In the genomic region with DNA sequence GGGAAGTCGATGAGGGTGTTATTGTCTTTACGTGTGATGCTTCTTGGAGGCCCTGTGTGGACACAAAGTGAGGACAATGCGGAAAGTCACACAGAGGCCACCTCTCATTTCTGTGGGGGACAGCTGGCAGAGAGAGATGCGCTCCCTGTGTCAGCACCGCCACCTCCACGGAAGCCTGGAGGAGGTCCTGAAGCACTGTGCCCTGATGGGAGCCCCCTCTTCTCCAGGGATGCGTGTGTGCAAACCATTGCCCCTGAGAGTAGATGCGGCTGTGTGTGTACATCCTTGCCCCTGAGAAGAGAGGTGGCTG, we compare ENCODE assay signal across 31 cellular contexts. TPM values are rescaled to one million over a fixed set of nuclear protein-coding genes. Genes with fewer than 3 reads are reported as not detected.
DNase-seq lines count a peak whose midpoint lies in the region; ATAC-seq, FAIRE-seq and TF ChIP-seq lines count a peak whose summit lies in the region.
"Had no signal": no experiment of that assay in that cellular context is flagged by ENCODE, and none has a peak within 500 bp of the region (broad histone marks: within the 10 kb centered on the region; RNA-seq: fewer than 3 reads in every experiment).

No MANE protein-coding gene starts in this region.

- intact Hi-C loops in left ventricle myocardium inferior (cut with micrococcal nuclease) = loop anchor here (10.0 kb wide), 1 partner anchor 156 kb away; no protein-coding TSS in a partner anchor
- intact Hi-C loops in right cardiac atrium (cut with DNase I) = loop anchor here in 3 of 4 donors (5.0 to 10.0 kb wide), 3 partner anchors 153 to 158 kb away; no protein-coding TSS in a partner anchor
- intact Hi-C loops in transverse colon (cut with DNase I; ENCODE audit: low total_unique reads) = no loop called here
- intact Hi-C loops in activated T-helper 2 cell treated with anti-CD3 and anti-CD28 coated beads, Interferon-gamma antibody, Interleukin-2, Interleukin-4, amounts not matched to agents 10 μg/mL and 5 μg/mL and 100 μg/mL, durations not matched to agents 14 hours and 24 hours and 36 hours (cut with micrococcal nuclease) = loop anchor here (5.0 kb wide), 1 partner anchor 83 kb away; no protein-coding TSS in a partner anchor

- no peak for TF ChIP-seq POLR2A in H1 (IDR thresholded peaks at IDR 0.05; ENCODE audit: control extremely low read depth in 1 of 2, low read depth in 2 of 2, low read length in 2 of 2)
- TF ChIP-seq POLR2A in transverse colon (IDR thresholded peaks at IDR 0.05) = no peak

- no peak overlapping the region for H4K8ac ChIP-seq in H1 (ENCODE audit: extremely low read depth, insufficient read depth, low read length)

- POLR2A ChIA-PET in H1 (lab: Charles Lee; ENCODE audit: partially characterized antibody) = no interaction called here
- POLR2A ChIA-PET in activated CD4-positive, alpha-beta memory T cell treated with anti-CD3 and anti-CD28 coated beads, Interleukin-2, amount 10 ng/mL, durations not matched to agents 7 days and 5 days (lab: Charles Lee) = no interaction called here

- FAIRE-seq in H1 (lab: Jason Lieb, UNC) = no peak
- FAIRE-seq: A204.1, GM12892 had no signal

- H3K27me3 Mint-ChIP-seq in nephron progenitor cell (ENCODE audit: low read depth, poor library complexity) = peaks cover 68% of the 10 kb centered on the region
- peaks cover 34% of the 10 kb centered on the region for H3K27me3 Mint-ChIP-seq in activated CD4-positive, alpha-beta memory T cell treated with anti-CD3 and anti-CD28 coated beads, Interleukin-2, amount 10 ng/mL, durations not matched to agents 7 days and 5 days
- H3K27me3 Mint-ChIP-seq in activated T-helper 2 cell treated with anti-CD3 and anti-CD28 coated beads, Interferon-gamma antibody, Interleukin-2, Interleukin-4, amounts not matched to agents 10 μg/mL and 5 μg/mL and 100 μg/mL, durations not matched to agents 14 hours and 24 hours and 36 hours (ENCODE audit: low read depth) = peaks cover 33% of the 10 kb centered on the region

- peaks cover 0 to 2% of the 10 kb centered on the region in 2 experiments for H4K20me1 ChIP-seq in H1 (replicated peaks in 1 of 2; ENCODE audit: control insufficient read depth in 1 of 2, insufficient read depth in 2 of 2, low read length in 2 of 2)

- peaks cover 3% of the 10 kb centered on the region; the same call in 1 of the 2 replicates for H3K23me2 ChIP-seq in H1 (ENCODE audit: low read depth, low read length)

- no peak overlapping the region for H2BK12ac ChIP-seq in H1 (ENCODE audit: low read depth, low read length)

- TF ChIP-seq EP300 in H1 (IDR thresholded peaks at IDR 0.05; ENCODE audit: borderline replicate concordance in 1 of 2, low read depth in 2 of 2, low read length in 2 of 2) = no peak
- no peak for TF ChIP-seq EP300 in transverse colon (IDR thresholded peaks at IDR 0.05; ENCODE audit: low read depth)

- H3K27me3 ChIP-seq in left ventricle myocardium inferior (ENCODE audit: low read depth) (no peaks in the 10 kb centered on the region), right cardiac atrium (ENCODE audit: control insufficient read depth, insufficient read depth) (no peaks in the 10 kb centered on the region), H1 (replicated peaks in 1 of 4; ENCODE audit: control insufficient read depth in 3 of 4, extremely low read depth in 1 of 4, insufficient read depth in 3 of 4, low read length in 3 of 4) (peaks cover 3 to 23% (median 15%) of the 10 kb centered on the region in 4 experiments), transverse colon (no peaks in the 10 kb centered on the region)
- H3K27me3 ChIP-seq: tibial nerve had no signal

- DNase-seq in left ventricle myocardium inferior (no peak), right cardiac atrium (no peak), H1 (ENCODE audit: low read depth in 1 of 2, low spot score in 2 of 2) (no peak), nephron progenitor cell (no peak), transverse colon (no peak), midbrain (lab: John Stamatoyannopoulos, UW) (no peak)
- DNase-seq in activated CD4-positive, alpha-beta memory T cell treated with anti-CD3 and anti-CD28 coated beads, Interleukin-2, amount 10 ng/mL, durations not matched to agents 7 days and 5 days = no peak
- DNase-seq in activated T-helper 2 cell treated with anti-CD3 and anti-CD28 coated beads, Interferon-gamma antibody, Interleukin-2, Interleukin-4, amounts not matched to agents 10 μg/mL and 5 μg/mL and 100 μg/mL, durations not matched to agents 14 hours and 24 hours and 36 hours (ENCODE audit: low spot score) = no peak
- DNase-seq: activated CD4-positive, alpha-beta T cell treated with anti-CD3 and anti-CD28 coated beads, Interleukin-2, amount 10 ng/mL, durations not matched to agents 7 days and 5 days; activated CD8-positive, alpha-beta memory T cell treated with anti-CD3 and anti-CD28 coated beads, Interleukin-2, amount 10 ng/mL, durations not matched to agents 7 days and 5 days; activated naive CD4-positive, alpha-beta T cell treated with anti-CD3 and anti-CD28 coated beads, Interleukin-2, amount 10 ng/mL, durations not matched to agents 7 days and 5 days; activated T-cell treated with anti-CD3 and anti-CD28 coated beads, Interleukin-2, amount 50 U/mL, for 48 hours; AML-193; CD8-positive, alpha-beta memory T cell; DMS153; effector memory CD8-positive, alpha-beta T cell; esophagus squamous epithelium; gastrocnemius medialis; hippocampal formation; immature natural killer cell; NCI-H1694; NCI-H510A; posterior cingulate gyrus; Right ventricle myocardium superior had no signal

- no peak for ATAC-seq in right cardiac atrium
- ATAC-seq: activated CD8-positive, alpha-beta memory T cell treated with anti-CD3 and anti-CD28 coated beads, Interleukin-2, amount 10 ng/mL, durations not matched to agents 7 days and 5 days; effector memory CD8-positive, alpha-beta T cell; gastrocnemius medialis; natural killer cell treated with Interleukin-12 subunit alpha and Interleukin-12 subunit beta and Interleukin-15 and Interleukin-18, amount 100 ng/mL, for 72 hours had no signal

- no peak overlapping the region for H4K91ac ChIP-seq in H1 (replicated peaks; ENCODE audit: insufficient read length, low read length)

- H3K36me3 ChIP-seq in left ventricle myocardium inferior = no peaks in the 10 kb centered on the region
- no peaks in the 10 kb centered on the region for H3K36me3 ChIP-seq in H1 (ENCODE audit: control insufficient read depth in 2 of 4, insufficient read depth in 4 of 4, low read length in 3 of 4)
- no peaks in the 10 kb centered on the region for H3K36me3 ChIP-seq in transverse colon
- H3K36me3 ChIP-seq: cardiac muscle cell, esophagus squamous epithelium, gastrocnemius medialis, tibial nerve had no signal

- peak overlapping the region; percentile 96 for H3K27ac ChIP-seq in left ventricle myocardium inferior (replicated peaks)
- H3K27ac ChIP-seq in right cardiac atrium (ENCODE audit: low read length) = no peak overlapping the region
- no peak overlapping the region for H3K27ac ChIP-seq in H1 (ENCODE audit: low read depth, low read length)
- H3K27ac ChIP-seq in transverse colon = peak overlapping the region; percentile 2 to 46 (median 24)
- H3K27ac ChIP-seq: cardiac muscle cell, VCaP had no signal

- H3K9me3 Mint-ChIP-seq in nephron progenitor cell = no peaks in the 10 kb centered on the region
- H3K9me3 Mint-ChIP-seq in activated CD4-positive, alpha-beta memory T cell treated with anti-CD3 and anti-CD28 coated beads, Interleukin-2, amount 10 ng/mL, durations not matched to agents 7 days and 5 days = no peaks in the 10 kb centered on the region
- H3K9me3 Mint-ChIP-seq in activated T-helper 2 cell treated with anti-CD3 and anti-CD28 coated beads, Interferon-gamma antibody, Interleukin-2, Interleukin-4, amounts not matched to agents 10 μg/mL and 5 μg/mL and 100 μg/mL, durations not matched to agents 14 hours and 24 hours and 36 hours = no peaks in the 10 kb centered on the region
- H3K9me3 Mint-ChIP-seq: activated CD4-positive, alpha-beta T cell treated with anti-CD3 and anti-CD28 coated beads, Interleukin-2, amount 10 ng/mL, durations not matched to agents 7 days and 5 days; activated naive CD4-positive, alpha-beta T cell treated with anti-CD3 and anti-CD28 coated beads, Interleukin-2, amount 10 ng/mL, durations not matched to agents 7 days and 5 days; CD8-positive, alpha-beta memory T cell; effector memory CD8-positive, alpha-beta T cell; immature natural killer cell; natural killer cell treated with Interleukin-12 subunit alpha and Interleukin-12 subunit beta and Interleukin-15 and Interleukin-18, amount 100 ng/mL, for 72 hours had no signal

- WGBS in right cardiac atrium = 90% methylated on average over 8 of the region's 8 CpGs
- 89% methylated on average over 8 of the region's 8 CpGs; no CpG with 5 or more reads in 1 of the 2 experiments for WGBS in H1 (ENCODE audit: extremely low coverage in 1 of 2, insufficient coverage in 1 of 2, insufficient read length in 1 of 2, insufficient replicate concordance in 2 of 2, low coverage in 1 of 2, low lambda C conversion rate in 2 of 2, missing lambda C conversion rate in 1 of 2), 2 experiments
- 95% methylated on average over 8 of the region's 8 CpGs; no CpG with 5 or more reads in 1 of the 2 donors for WGBS in transverse colon (ENCODE audit: low coverage in 1 of 2), 2 donors

- no peaks in the 10 kb centered on the region for H3K79me1 ChIP-seq in H1 (ENCODE audit: low read depth, low read length)

- no peak overlapping the region for H2AK5ac ChIP-seq in H1 (ENCODE audit: low read depth, low read length)

- H2BK20ac ChIP-seq in H1 (ENCODE audit: low read length) = no peak overlapping the region

- no peak overlapping the region for H3K9ac ChIP-seq in H1 (replicated peaks in 1 of 4; ENCODE audit: extremely low read depth in 1 of 4, low read depth in 3 of 4, low read length in 3 of 4)

- no peak for TF ChIP-seq RAD21 in H1 (IDR thresholded peaks at IDR 0.05 in 1 of 2, conservative IDR thresholded peaks at IDR 0.05 in 1 of 2; ENCODE audit: low read depth in 2 of 2, low read length in 2 of 2)

- H2BK5ac ChIP-seq in H1 (ENCODE audit: low read depth, low read length) = no peak overlapping the region

- H3K18ac ChIP-seq in H1 (ENCODE audit: extremely low read depth, low read length) = no peak overlapping the region

- H3K4me3 ChIP-seq in left ventricle myocardium inferior = no peak overlapping the region
- no peak overlapping the region for H3K4me3 ChIP-seq in right cardiac atrium (ENCODE audit: low read length)
- no peak overlapping the region for H3K4me3 ChIP-seq in H1 (ENCODE audit: extremely low read depth in 1 of 4, insufficient read depth in 2 of 4, low read depth in 3 of 4, low read length in 4 of 4)
- no peak overlapping the region for H3K4me3 ChIP-seq in transverse colon
- H3K4me3 ChIP-seq: cardiac muscle cell, gastrocnemius medialis had no signal

- H2AFZ ChIP-seq in H1 (ENCODE audit: low read length) = no peak overlapping the region

- H2BK120ac ChIP-seq in H1 (replicated peaks; ENCODE audit: low read depth, low read length) = no peak overlapping the region

- TF ChIP-seq CTCF in left ventricle myocardium inferior (IDR thresholded peaks at IDR 0.05; ENCODE audit: borderline replicate concordance) (no peak), H1 (IDR thresholded peaks at IDR 0.05; ENCODE audit: control extremely low read depth in 1 of 3, insufficient read depth in 1 of 3, low read depth in 1 of 3, low read length in 3 of 3) (no peak), nephron progenitor cell (IDR thresholded peaks at IDR 0.05) (no peak), transverse colon (IDR thresholded peaks at IDR 0.05) (no peak)

- no peak overlapping the region for H3K4me2 ChIP-seq in H1 (ENCODE audit: insufficient read depth in 1 of 2, low read depth in 2 of 2, low read length in 2 of 2)

- H3K4me3 Mint-ChIP-seq in nephron progenitor cell = peak overlapping the region; percentile 44
- no peak overlapping the region for H3K4me3 Mint-ChIP-seq in activated CD4-positive, alpha-beta memory T cell treated with anti-CD3 and anti-CD28 coated beads, Interleukin-2, amount 10 ng/mL, durations not matched to agents 7 days and 5 days
- H3K4me3 Mint-ChIP-seq in activated T-helper 2 cell treated with anti-CD3 and anti-CD28 coated beads, Interferon-gamma antibody, Interleukin-2, Interleukin-4, amounts not matched to agents 10 μg/mL and 5 μg/mL and 100 μg/mL, durations not matched to agents 14 hours and 24 hours and 36 hours (ENCODE audit: low read depth) = no peak overlapping the region
- H3K4me3 Mint-ChIP-seq: activated CD4-positive, alpha-beta T cell treated with anti-CD3 and anti-CD28 coated beads, Interleukin-2, amount 10 ng/mL, durations not matched to agents 7 days and 5 days; activated CD8-positive, alpha-beta memory T cell treated with anti-CD3 and anti-CD28 coated beads, Interleukin-2, amount 10 ng/mL, durations not matched to agents 7 days and 5 days; activated naive CD4-positive, alpha-beta T cell treated with anti-CD3 and anti-CD28 coated beads, Interleukin-2, amount 10 ng/mL, durations not matched to agents 7 days and 5 days; effector memory CD8-positive, alpha-beta T cell had no signal

- H3K27ac Mint-ChIP-seq in nephron progenitor cell = no peak overlapping the region
- H3K27ac Mint-ChIP-seq in activated CD4-positive, alpha-beta memory T cell treated with anti-CD3 and anti-CD28 coated beads, Interleukin-2, amount 10 ng/mL, durations not matched to agents 7 days and 5 days = no peak overlapping the region
- no peak overlapping the region for H3K27ac Mint-ChIP-seq in activated T-helper 2 cell treated with anti-CD3 and anti-CD28 coated beads, Interferon-gamma antibody, Interleukin-2, Interleukin-4, amounts not matched to agents 10 μg/mL and 5 μg/mL and 100 μg/mL, durations not matched to agents 14 hours and 24 hours and 36 hours
- H3K27ac Mint-ChIP-seq: activated CD4-positive, alpha-beta T cell treated with anti-CD3 and anti-CD28 coated beads, Interleukin-2, amount 10 ng/mL, durations not matched to agents 7 days and 5 days; activated CD8-positive, alpha-beta memory T cell treated with anti-CD3 and anti-CD28 coated beads, Interleukin-2, amount 10 ng/mL, durations not matched to agents 7 days and 5 days; activated naive CD4-positive, alpha-beta T cell treated with anti-CD3 and anti-CD28 coated beads, Interleukin-2, amount 10 ng/mL, durations not matched to agents 7 days and 5 days; effector memory CD8-positive, alpha-beta T cell; immature natural killer cell; natural killer cell treated with Interleukin-12 subunit alpha and Interleukin-12 subunit beta and Interleukin-15 and Interleukin-18, amount 100 ng/mL, for 72 hours had no signal

- no peaks in the 10 kb centered on the region for H3K36me3 Mint-ChIP-seq in nephron progenitor cell (ENCODE audit: low read depth)
- H3K36me3 Mint-ChIP-seq in activated CD4-positive, alpha-beta memory T cell treated with anti-CD3 and anti-CD28 coated beads, Interleukin-2, amount 10 ng/mL, durations not matched to agents 7 days and 5 days (ENCODE audit: low read depth) = no peaks in the 10 kb centered on the region
- no peaks in the 10 kb centered on the region for H3K36me3 Mint-ChIP-seq in activated T-helper 2 cell treated with anti-CD3 and anti-CD28 coated beads, Interferon-gamma antibody, Interleukin-2, Interleukin-4, amounts not matched to agents 10 μg/mL and 5 μg/mL and 100 μg/mL, durations not matched to agents 14 hours and 24 hours and 36 hours (ENCODE audit: low read depth)
- H3K36me3 Mint-ChIP-seq: activated CD8-positive, alpha-beta memory T cell treated with anti-CD3 and anti-CD28 coated beads, Interleukin-2, amount 10 ng/mL, durations not matched to agents 7 days and 5 days; activated naive CD4-positive, alpha-beta T cell treated with anti-CD3 and anti-CD28 coated beads, Interleukin-2, amount 10 ng/mL, durations not matched to agents 7 days and 5 days; CD8-positive, alpha-beta memory T cell; immature natural killer cell; natural killer cell treated with Interleukin-12 subunit alpha and Interleukin-12 subunit beta and Interleukin-15 and Interleukin-18, amount 100 ng/mL, for 72 hours had no signal

- H3K4me1 ChIP-seq in left ventricle myocardium inferior (peaks cover 72% of the 10 kb centered on the region), right cardiac atrium (ENCODE audit: control insufficient read depth, insufficient read depth, low read length) (peaks cover 18% of the 10 kb centered on the region), H1 (replicated peaks in 1 of 4; ENCODE audit: control insufficient read depth in 3 of 4, insufficient read depth in 4 of 4, low read length in 3 of 4) (peaks cover 0 to 3% (median 1%) of the 10 kb centered on the region in 4 experiments; a peak in 5 of 7 replicates), transverse colon (peaks cover 0 to 42% (median 29%) of the 10 kb centered on the region in 4 donors)

- H3K56ac ChIP-seq in H1 (replicated peaks; ENCODE audit: insufficient read length, low read depth, low read length) = no peak overlapping the region

- H2BK15ac ChIP-seq in H1 (ENCODE audit: low read length) = no peak overlapping the region

- H3K9me3 ChIP-seq in left ventricle myocardium inferior (replicated peaks) (no peaks in the 10 kb centered on the region), right cardiac atrium (ENCODE audit: control insufficient read depth, low read length) (no peaks in the 10 kb centered on the region), H1 (ENCODE audit: insufficient read depth in 2 of 2, low read depth in 1 of 2, low read length in 1 of 2) (no peaks in the 10 kb centered on the region), transverse colon (no peaks in the 10 kb centered on the region)
- H3K9me3 ChIP-seq: esophagus squamous epithelium, gastrocnemius medialis, tibial nerve had no signal

- no peak overlapping the region for H4K5ac ChIP-seq in H1 (ENCODE audit: insufficient read length, low read depth, low read length)

- CTCF ChIA-PET in H1 (lab: Charles Lee; ENCODE audit: partially characterized antibody) = interaction anchor here (2.7 to 5.3 kb wide), 2 partner anchors 11 to 102 kb away, joined by 11 to 83 read pairs; no protein-coding TSS in a partner anchor
- CTCF ChIA-PET in activated CD4-positive, alpha-beta memory T cell treated with anti-CD3 and anti-CD28 coated beads, Interleukin-2, amount 10 ng/mL, durations not matched to agents 7 days and 5 days (lab: Charles Lee) = interaction anchor here (1.2 to 1.3 kb wide), 2 partner anchors 101 to 103 kb away, joined by 6 to 7 read pairs; no protein-coding TSS in a partner anchor

- no peak overlapping the region for H3K4ac ChIP-seq in H1 (replicated peaks; ENCODE audit: insufficient read length, low read depth, low read length)

- in situ Hi-C loops in transverse colon (cut with MboI; ENCODE audit: low pct_ligation_motif_present in 1 of 4, low pct_unique_long_range_greater_than_20kb in 1 of 4, low sequenced_read_pairs in 3 of 4) = loop anchor here in 3 of 4 donors (10.0 to 25.0 kb wide), 3 partner anchors 103 to 166 kb away; no protein-coding TSS in a partner anchor

- H3K79me2 ChIP-seq in H1 (ENCODE audit: control insufficient read depth in 1 of 2, insufficient read depth in 2 of 2, low read length in 2 of 2) = no peaks in the 10 kb centered on the region

- no peak overlapping the region for H3K14ac ChIP-seq in H1 (ENCODE audit: insufficient read length)

- peaks cover 14% of the 10 kb centered on the region for H3K4me1 Mint-ChIP-seq in nephron progenitor cell
- peaks cover 9% of the 10 kb centered on the region for H3K4me1 Mint-ChIP-seq in activated CD4-positive, alpha-beta memory T cell treated with anti-CD3 and anti-CD28 coated beads, Interleukin-2, amount 10 ng/mL, durations not matched to agents 7 days and 5 days
- no peaks in the 10 kb centered on the region for H3K4me1 Mint-ChIP-seq in activated T-helper 2 cell treated with anti-CD3 and anti-CD28 coated beads, Interferon-gamma antibody, Interleukin-2, Interleukin-4, amounts not matched to agents 10 μg/mL and 5 μg/mL and 100 μg/mL, durations not matched to agents 14 hours and 24 hours and 36 hours (ENCODE audit: low read depth)
- H3K4me1 Mint-ChIP-seq: activated CD4-positive, alpha-beta T cell treated with anti-CD3 and anti-CD28 coated beads, Interleukin-2, amount 10 ng/mL, durations not matched to agents 7 days and 5 days; activated CD8-positive, alpha-beta memory T cell treated with anti-CD3 and anti-CD28 coated beads, Interleukin-2, amount 10 ng/mL, durations not matched to agents 7 days and 5 days; activated naive CD4-positive, alpha-beta T cell treated with anti-CD3 and anti-CD28 coated beads, Interleukin-2, amount 10 ng/mL, durations not matched to agents 7 days and 5 days; CD8-positive, alpha-beta memory T cell; immature natural killer cell had no signal

- no peak overlapping the region for H3K23ac ChIP-seq in H1 (ENCODE audit: insufficient read length)

RNA-seq across cellular contexts. Expression of a gene that starts 2.0 kb away (rescaled TPM):
- total RNA-seq in left ventricle myocardium inferior (13.8 TPM), right cardiac atrium (10 to 100 TPM; 11.2 to 21.1 (median 13.8) TPM), transverse colon (10 to 100 TPM; 25.7 to 43.6 (median 26.7) TPM)
- polyA plus RNA-seq in right cardiac atrium (6.7 TPM), H1 (2011; rRNA removed) (0.33 and 0.52 TPM in 2 replicates)
- total RNA-seq in H1 (2021; fragmentation: NEBNext Ultra II Directional; extraction: Animal tissue kit (Norgen Biotek cat#: 25700)) = 0.54 and 0.69 TPM in 2 replicates
- polyA plus RNA-seq in H1 (2011; cell fraction: cytosol; rRNA removed) = 0.30 TPM
- polyA plus RNA-seq in H1 (2011; cell fraction: nucleus; rRNA removed) = 1.8 TPM
- polyA plus RNA-seq in H1 (2012, experiment 1 of 2) = 0.55 to 1.9 TPM (median 0.93 TPM) in 4 replicates
- polyA plus RNA-seq in H1 (2012, experiment 2 of 2) = 0.08 TPM
- 1.5 TPM for polyA plus RNA-seq in H1 (2013, experiment 1 of 2)
- polyA plus RNA-seq in H1 (2013, experiment 2 of 2) = 0.72 TPM
- 0.56 and 2.1 TPM in 2 replicates for polyA minus RNA-seq in H1 (2011; rRNA and poly(A)+ RNA removed)
- polyA minus RNA-seq in H1 (2011; cell fraction: cytosol; rRNA and poly(A)+ RNA removed) = 3.0 TPM
- polyA minus RNA-seq in H1 (2011; cell fraction: nucleus; rRNA and poly(A)+ RNA removed) = 1.7 TPM
- total RNA-seq in activated CD4-positive, alpha-beta memory T cell treated with anti-CD3 and anti-CD28 coated beads, Interleukin-2, amount 10 ng/mL, durations not matched to agents 7 days and 5 days = 10 to 100 TPM; 29.2 to 30.6 TPM
- 16.8 and 17.0 TPM in 2 replicates for total RNA-seq in activated T-helper 2 cell treated with anti-CD3 and anti-CD28 coated beads, Interferon-gamma antibody, Interleukin-2, Interleukin-4, amounts not matched to agents 10 μg/mL and 5 μg/mL and 100 μg/mL, durations not matched to agents 14 hours and 24 hours and 36 hours

RNA-seq across cellular contexts. Expression of a gene that starts 16.2 kb away (rescaled TPM):
- total RNA-seq in left ventricle myocardium inferior = not detected
- not detected for total RNA-seq in right cardiac atrium
- not detected for polyA plus RNA-seq in right cardiac atrium
- not detected in 2 replicates for total RNA-seq in H1 (2021; fragmentation: NEBNext Ultra II Directional; extraction: Animal tissue kit (Norgen Biotek cat#: 25700))
- not detected in 2 replicates for polyA plus RNA-seq in H1 (2011; rRNA removed)
- not detected for polyA plus RNA-seq in H1 (2011; cell fraction: cytosol; rRNA removed)
- polyA plus RNA-seq in H1 (2011; cell fraction: nucleus; rRNA removed) = not detected
- not detected in 4 replicates for polyA plus RNA-seq in H1 (2012, experiment 1 of 2)
- polyA plus RNA-seq in H1 (2012, experiment 2 of 2) = not detected
- polyA plus RNA-seq in H1 (2013, experiment 1 of 2) = not detected
- polyA plus RNA-seq in H1 (2013, experiment 2 of 2) = not detected
- polyA minus RNA-seq in H1 (2011; rRNA and poly(A)+ RNA removed) = 0.16 TPM in 1 of 2 replicates, not detected in the other
- not detected for polyA minus RNA-seq in H1 (2011; cell fraction: cytosol; rRNA and poly(A)+ RNA removed)
- not detected for polyA minus RNA-seq in H1 (2011; cell fraction: nucleus; rRNA and poly(A)+ RNA removed)
- 100 to 1,000 TPM in 2 of 4 donors, 10 to 100 TPM in 2; 35.2 to 167 (median 77.1) TPM for total RNA-seq in transverse colon
- total RNA-seq in activated CD4-positive, alpha-beta memory T cell treated with anti-CD3 and anti-CD28 coated beads, Interleukin-2, amount 10 ng/mL, durations not matched to agents 7 days and 5 days = not detected
- total RNA-seq in activated T-helper 2 cell treated with anti-CD3 and anti-CD28 coated beads, Interferon-gamma antibody, Interleukin-2, Interleukin-4, amounts not matched to agents 10 μg/mL and 5 μg/mL and 100 μg/mL, durations not matched to agents 14 hours and 24 hours and 36 hours = not detected in 2 replicates
- total RNA-seq: activated CD4-positive, alpha-beta T cell treated with anti-CD3 and anti-CD28 coated beads, Interleukin-2, amount 10 ng/mL, durations not matched to agents 7 days and 5 days; activated CD8-positive, alpha-beta memory T cell treated with anti-CD3 and anti-CD28 coated beads, Interleukin-2, amount 10 ng/mL, durations not matched to agents 7 days and 5 days; cardiac muscle cell; CD8-positive, alpha-beta memory T cell; esophagus squamous epithelium; natural killer cell treated with Interleukin-12 subunit alpha and Interleukin-12 subunit beta and Interleukin-15 and Interleukin-18, amount 100 ng/mL, for 72 hours; OCI-LY7; Right ventricle myocardium superior; tibial nerve had no signal
- polyA plus RNA-seq: cardiac muscle cell; CD8-positive, alpha-beta memory T cell; immature natural killer cell had no signal

Comparison
In these comparisons a context has a peak if more than half of its experiments do, and no peak if none do; other contexts are left out.
1. H3K27ac ChIP-seq: peak in left ventricle myocardium inferior (single experiment) and transverse colon (4 of 4); none in right cardiac atrium (single experiment) and H1 (single experiment).
2. RNA of a gene that starts 16.2 kb away (total RNA-seq): 35.2 to 167 TPM in transverse colon; not detected in left ventricle myocardium inferior (single experiment), not detected in right cardiac atrium, not detected in H1, not detected in activated CD4-positive, alpha-beta memory T cell treated with anti-CD3 and anti-CD28 coated beads, Interleukin-2, amount 10 ng/mL, durations not matched to agents 7 days and 5 days and not detected in activated T-helper 2 cell treated with anti-CD3 and anti-CD28 coated beads, Interferon-gamma antibody, Interleukin-2, Interleukin-4, amounts not matched to agents 10 μg/mL and 5 μg/mL and 100 μg/mL, durations not matched to agents 14 hours and 24 hours and 36 hours; every median in the first group is over 10 times any median in the second.